In genomic region chr6:120111001-120111400, GRCh38 we compare ENCODE assay signal across 34 cellular contexts.
"Had no signal": no experiment of that assay in that cellular context is flagged by ENCODE, and none has a peak within 500 bp of the region (broad histone marks: within the 10 kb centered on the region; RNA-seq: fewer than 3 reads in every experiment).

No MANE protein-coding gene starts in this region.

- H3K27ac ChIP-seq: KMS-11 had no signal

- DNase-seq: Karpas-422, Kasumi-1, MG63, MM.1S, MV-4-11, NCI-H1048, NCI-H1092, NCI-H1092 treated with DMSO at 0.1 percent for 48 hours, NCI-H1105, NCI-H1105 treated with DMSO at 0.1 percent for 48 hours, NCI-H1417, NCI-H1417 treated with DMSO at 0.1 percent for 48 hours, NCI-H1436, NCI-H1436 treated with DMSO at 0.1 percent for 48 hours, NCI-H146, NCI-H1694, NCI-H1694 treated with DMSO at 0.1 percent for 48 hours, NCI-H187, NCI-H187 treated with DMSO at 0.1 percent for 48 hours, NCI-H1930, NCI-H2029, NCI-H2029 treated with DMSO at 0.1 percent for 48 hours, NCI-H2081, NCI-H2081 treated with DMSO at 0.1 percent for 48 hours, NCI-H2107, NCI-H2171, NCI-H2171 treated with DMSO at 0.1 percent for 48 hours, NCI-H2227 treated with DMSO at 0.1 percent for 48 hours, NCI-H226, NCI-H345, NCI-H446, NCI-H446 treated with DMSO at 0.1 percent for 48 hours, NCI-H510A had no signal

- H3K36me3 ChIP-seq: MG63 had no signal

- H3K9ac ChIP-seq: KMS-11 had no signal

- H3K9me3 ChIP-seq: MG63 had no signal

- H3K4me2 ChIP-seq: KMS-11 had no signal

- H3K27me3 ChIP-seq: MG63 had no signal

- H3K4me3 ChIP-seq: MG63 had no signal
